Comparison of ENCODE assay signal across 1 cellular context in genomic region chr19:52307275-52307674, GRCh38.
TF ChIP-seq lines count a peak whose summit lies in the region.

No MANE protein-coding gene starts in this region.

TF ChIP-seq in K562, 482 proteins besides CTCF, POLR2A, EP300 and RAD21 (continued from another document):
- TF ChIP-seq, protein P1, sequence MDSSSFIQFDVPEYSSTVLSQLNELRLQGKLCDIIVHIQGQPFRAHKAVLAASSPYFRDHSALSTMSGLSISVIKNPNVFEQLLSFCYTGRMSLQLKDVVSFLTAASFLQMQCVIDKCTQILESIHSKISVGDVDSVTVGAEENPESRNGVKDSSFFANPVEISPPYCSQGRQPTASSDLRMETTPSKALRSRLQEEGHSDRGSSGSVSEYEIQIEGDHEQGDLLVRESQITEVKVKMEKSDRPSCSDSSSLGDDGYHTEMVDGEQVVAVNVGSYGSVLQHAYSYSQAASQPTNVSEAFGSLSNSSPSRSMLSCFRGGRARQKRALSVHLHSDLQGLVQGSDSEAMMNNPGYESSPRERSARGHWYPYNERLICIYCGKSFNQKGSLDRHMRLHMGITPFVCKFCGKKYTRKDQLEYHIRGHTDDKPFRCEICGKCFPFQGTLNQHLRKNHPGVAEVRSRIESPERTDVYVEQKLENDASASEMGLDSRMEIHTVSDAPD (CRISPR knock-in tag; IDR thresholded peaks at IDR 0.05), result no peak
- TF ChIP-seq NR4A1 (CRISPR knock-in tag; IDR thresholded peaks at IDR 0.05), result no peak
- no peak for TF ChIP-seq NR4A1 (tag; IDR thresholded peaks at IDR 0.05)
- TF ChIP-seq, protein P2, sequence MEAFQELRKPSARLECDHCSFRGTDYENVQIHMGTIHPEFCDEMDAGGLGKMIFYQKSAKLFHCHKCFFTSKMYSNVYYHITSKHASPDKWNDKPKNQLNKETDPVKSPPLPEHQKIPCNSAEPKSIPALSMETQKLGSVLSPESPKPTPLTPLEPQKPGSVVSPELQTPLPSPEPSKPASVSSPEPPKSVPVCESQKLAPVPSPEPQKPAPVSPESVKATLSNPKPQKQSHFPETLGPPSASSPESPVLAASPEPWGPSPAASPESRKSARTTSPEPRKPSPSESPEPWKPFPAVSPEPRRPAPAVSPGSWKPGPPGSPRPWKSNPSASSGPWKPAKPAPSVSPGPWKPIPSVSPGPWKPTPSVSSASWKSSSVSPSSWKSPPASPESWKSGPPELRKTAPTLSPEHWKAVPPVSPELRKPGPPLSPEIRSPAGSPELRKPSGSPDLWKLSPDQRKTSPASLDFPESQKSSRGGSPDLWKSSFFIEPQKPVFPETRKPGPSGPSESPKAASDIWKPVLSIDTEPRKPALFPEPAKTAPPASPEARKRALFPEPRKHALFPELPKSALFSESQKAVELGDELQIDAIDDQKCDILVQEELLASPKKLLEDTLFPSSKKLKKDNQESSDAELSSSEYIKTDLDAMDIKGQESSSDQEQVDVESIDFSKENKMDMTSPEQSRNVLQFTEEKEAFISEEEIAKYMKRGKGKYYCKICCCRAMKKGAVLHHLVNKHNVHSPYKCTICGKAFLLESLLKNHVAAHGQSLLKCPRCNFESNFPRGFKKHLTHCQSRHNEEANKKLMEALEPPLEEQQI (IDR thresholded peaks at IDR 0.05), result peak; percentile 56; the same call in 1 of the 2 replicates
- no peak for TF ChIP-seq ZNF146 (CRISPR knock-in tag; IDR thresholded peaks at IDR 0.05; ENCODE audit: unreplicated experiment)
- TF ChIP-seq NRF1 (conservative IDR thresholded peaks at IDR 0.05 in 1 of 2, IDR thresholded peaks at IDR 0.05 in 1 of 2), result no peak
- peak in 1 of 2 experiments; percentile 55; a peak in 1 of 4 replicates for TF ChIP-seq TRIM24 (IDR thresholded peaks at IDR 0.05)
- no peak for TF ChIP-seq BRF2 (IDR thresholded peaks at IDR 0.05; ENCODE audit: borderline replicate concordance, insufficient read depth, insufficient read length)
- TF ChIP-seq CC2D1A (IDR thresholded peaks at IDR 0.05), result no peak
- TF ChIP-seq, protein P3, sequence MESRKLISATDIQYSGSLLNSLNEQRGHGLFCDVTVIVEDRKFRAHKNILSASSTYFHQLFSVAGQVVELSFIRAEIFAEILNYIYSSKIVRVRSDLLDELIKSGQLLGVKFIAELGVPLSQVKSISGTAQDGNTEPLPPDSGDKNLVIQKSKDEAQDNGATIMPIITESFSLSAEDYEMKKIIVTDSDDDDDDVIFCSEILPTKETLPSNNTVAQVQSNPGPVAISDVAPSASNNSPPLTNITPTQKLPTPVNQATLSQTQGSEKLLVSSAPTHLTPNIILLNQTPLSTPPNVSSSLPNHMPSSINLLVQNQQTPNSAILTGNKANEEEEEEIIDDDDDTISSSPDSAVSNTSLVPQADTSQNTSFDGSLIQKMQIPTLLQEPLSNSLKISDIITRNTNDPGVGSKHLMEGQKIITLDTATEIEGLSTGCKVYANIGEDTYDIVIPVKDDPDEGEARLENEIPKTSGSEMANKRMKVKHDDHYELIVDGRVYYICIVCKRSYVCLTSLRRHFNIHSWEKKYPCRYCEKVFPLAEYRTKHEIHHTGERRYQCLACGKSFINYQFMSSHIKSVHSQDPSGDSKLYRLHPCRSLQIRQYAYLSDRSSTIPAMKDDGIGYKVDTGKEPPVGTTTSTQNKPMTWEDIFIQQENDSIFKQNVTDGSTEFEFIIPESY (CRISPR knock-in tag; IDR thresholded peaks at IDR 0.05), result peak; percentile 74
- TF ChIP-seq, protein P4, sequence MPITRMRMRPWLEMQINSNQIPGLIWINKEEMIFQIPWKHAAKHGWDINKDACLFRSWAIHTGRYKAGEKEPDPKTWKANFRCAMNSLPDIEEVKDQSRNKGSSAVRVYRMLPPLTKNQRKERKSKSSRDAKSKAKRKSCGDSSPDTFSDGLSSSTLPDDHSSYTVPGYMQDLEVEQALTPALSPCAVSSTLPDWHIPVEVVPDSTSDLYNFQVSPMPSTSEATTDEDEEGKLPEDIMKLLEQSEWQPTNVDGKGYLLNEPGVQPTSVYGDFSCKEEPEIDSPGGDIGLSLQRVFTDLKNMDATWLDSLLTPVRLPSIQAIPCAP (CRISPR knock-in tag; IDR thresholded peaks at IDR 0.05; ENCODE audit: borderline replicate concordance), result no peak
- no peak for TF ChIP-seq SMAD4 (CRISPR knock-in tag; conservative IDR thresholded peaks at IDR 0.05)
- TF ChIP-seq CBX1 (IDR thresholded peaks at IDR 0.05; ENCODE audit: low read depth), result peak; percentile 89; the same call in 1 of the 2 replicates
- TF ChIP-seq ZNF280A (IDR thresholded peaks at IDR 0.05; ENCODE audit: low read depth, partially characterized antibody), result peak; percentile 68
- TF ChIP-seq CBX3 (IDR thresholded peaks at IDR 0.05; ENCODE audit: borderline replicate concordance in 1 of 2, low read length in 2 of 2), result peak; percentile 76 to 92
- TF ChIP-seq CBX5 (IDR thresholded peaks at IDR 0.05; ENCODE audit: borderline replicate concordance, low read depth), result peak; percentile 85
- no peak for TF ChIP-seq PHF21A (IDR thresholded peaks at IDR 0.05; ENCODE audit: borderline replicate concordance, low read depth)
- no peak for TF ChIP-seq MTA3 (IDR thresholded peaks at IDR 0.05; ENCODE audit: borderline replicate concordance)
- no peak for TF ChIP-seq ZNF408 (CRISPR knock-in tag; IDR thresholded peaks at IDR 0.05; ENCODE audit: low read depth)
- TF ChIP-seq IRF2 (CRISPR knock-in tag; IDR thresholded peaks at IDR 0.05), result no peak
- no peak for TF ChIP-seq EZH2 (IDR thresholded peaks at IDR 0.05; ENCODE audit: borderline replicate concordance, low read depth, low read length)
- peak; percentile 79; the same call in 1 of the 2 replicates for TF ChIP-seq ZNF445 (CRISPR knock-in tag; IDR thresholded peaks at IDR 0.05; ENCODE audit: low read depth)
- TF ChIP-seq MIER1 (IDR thresholded peaks at IDR 0.05; ENCODE audit: low read depth), result no peak
- no peak for TF ChIP-seq ZSCAN29 (IDR thresholded peaks at IDR 0.05)
- peak; percentile 93 for TF ChIP-seq TRIM28 (IDR thresholded peaks at IDR 0.05)
- no peak for TF ChIP-seq ZNF699 (CRISPR knock-in tag; IDR thresholded peaks at IDR 0.05; ENCODE audit: insufficient replicate concordance)
- no peak for TF ChIP-seq HDAC6 (IDR thresholded peaks at IDR 0.05; ENCODE audit: low read depth, low read length)
